14 cellular contexts compared by ENCODE assay signal in genomic region chr19:23436318-23436717, GRCh38. TPM values are rescaled to one million over a fixed set of nuclear protein-coding genes. Genes with fewer than 3 reads are reported as not detected.
DNase-seq lines count a peak whose midpoint lies in the region; ATAC-seq and TF ChIP-seq lines count a peak whose summit lies in the region.
"Had no signal": no experiment of that assay in that cellular context is flagged by ENCODE, and none has a peak within 500 bp of the region (broad histone marks: within the 10 kb centered on the region; RNA-seq: fewer than 3 reads in every experiment).

No MANE protein-coding gene starts in this region.

- ATAC-seq in HG02588 (IDR thresholded peaks at IDR 0.05; ENCODE audit: unreplicated experiment), result no peak
- ATAC-seq in GM18520 (IDR thresholded peaks at IDR 0.05; ENCODE audit: unreplicated experiment), result no peak

- H3K79me1 ChIP-seq in mesenchymal stem cell (replicated peaks; ENCODE audit: low read length, poor library complexity, severe bottlenecking), result no peaks in the 10 kb centered on the region

- WGBS in transverse colon (ENCODE audit: low coverage in 1 of 2), 2 donors, result 78% methylated on average over 4 of the region's 4 CpGs
- WGBS in mesenchymal stem cell, result 83% methylated on average over 3 of the region's 4 CpGs

- no peak overlapping the region for H2AFZ ChIP-seq in mesenchymal stem cell (ENCODE audit: low read depth, low read length)

- no peak overlapping the region for H3K14ac ChIP-seq in mesenchymal stem cell (ENCODE audit: low read length in 2 of 2)

- no peak overlapping the region for H3K4ac ChIP-seq in mesenchymal stem cell (ENCODE audit: low read depth in 1 of 2, low read length in 2 of 2)

- TF ChIP-seq POLR2A in transverse colon (IDR thresholded peaks at IDR 0.05), result no peak

- no peaks in the 10 kb centered on the region for H3K36me3 ChIP-seq in colonic mucosa
- H3K36me3 ChIP-seq in transverse colon, result no peaks in the 10 kb centered on the region
- H3K36me3 ChIP-seq in mesenchymal stem cell (ENCODE audit: control insufficient read depth in 1 of 2, insufficient read depth in 2 of 2, low read depth in 1 of 2, low read length in 2 of 2), result no peaks in the 10 kb centered on the region

- no peak overlapping the region for H2BK15ac ChIP-seq in mesenchymal stem cell (ENCODE audit: low read depth, poor library complexity, severe bottlenecking)

- peak; percentile 23 for DNase-seq in stimulated activated CD4-positive, alpha-beta T cell treated with anti-CD3 and anti-CD28 coated beads, Interleukin-15, amount 100 ng/mL, for 24 hours
- no peak for DNase-seq in stimulated activated CD4-positive, alpha-beta T cell treated with anti-CD3 and anti-CD28 coated beads, Interleukin-1b, Interleukin-23, amount 100 ng/mL, for 48 hours
- DNase-seq in NAMALWA (ENCODE audit: low spot score), result peak; percentile 56
- peak; percentile 27 for DNase-seq in colonic mucosa
- DNase-seq in transverse colon, result no peak
- DNase-seq in mesenchymal stem cell, result no peak
- DNase-seq: activated CD4-positive, alpha-beta T cell treated with anti-CD3 and anti-CD28 coated beads, Interleukin-2, amount 10 ng/mL, durations not matched to agents 24 days and 14 days; activated gamma-delta T cell; NCI-H1105 treated with DMSO at 0.1 percent for 48 hours; NCI-H748 treated with DMSO at 0.1 percent for 48 hours; stimulated activated CD4-positive, alpha-beta T cell treated with anti-CD3 and anti-CD28 coated beads, Interleukin-4, amount 100 ng/mL, for 4 hours; SW 1271 had no signal

- H3K4me3 ChIP-seq in colonic mucosa (no peak overlapping the region), transverse colon (no peak overlapping the region), mesenchymal stem cell (ENCODE audit: insufficient read depth in 1 of 2, low read depth in 1 of 2, low read length in 2 of 2) (no peak overlapping the region)

- no peak for TF ChIP-seq EP300 in transverse colon (IDR thresholded peaks at IDR 0.05; ENCODE audit: low read depth)

- H3K23ac ChIP-seq in mesenchymal stem cell (ENCODE audit: low read length in 2 of 2), result no peak overlapping the region

- H3K9me3 ChIP-seq in colonic mucosa (no peaks in the 10 kb centered on the region), transverse colon (peaks cover 16 to 17% of the 10 kb centered on the region in 2 donors), mesenchymal stem cell (ENCODE audit: control insufficient read depth, low read length) (peaks cover 30% of the 10 kb centered on the region)

- H3K9ac ChIP-seq in colonic mucosa (ENCODE audit: low read depth in 2 of 2, low read length in 2 of 2), result no peak overlapping the region
- no peak overlapping the region for H3K9ac ChIP-seq in mesenchymal stem cell (ENCODE audit: low read length)

- no peak overlapping the region for H3K27ac ChIP-seq in colonic mucosa
- H3K27ac ChIP-seq in transverse colon, result no peak overlapping the region
- no peak overlapping the region for H3K27ac ChIP-seq in mesenchymal stem cell (ENCODE audit: low read length, poor library complexity, severe bottlenecking)

- H4K91ac ChIP-seq in mesenchymal stem cell (ENCODE audit: low read length), result no peak overlapping the region

- TF ChIP-seq CTCF in colonic mucosa (IDR thresholded peaks at IDR 0.05) (no peak), transverse colon (IDR thresholded peaks at IDR 0.05) (peak in 3 of 5 experiments; percentile 18 to 28 (median 20))

- in situ Hi-C loops in transverse colon (cut with MboI; ENCODE audit: low pct_ligation_motif_present in 1 of 4, low pct_unique_long_range_greater_than_20kb in 1 of 4, low sequenced_read_pairs in 3 of 4), result no loop called here

- no peak overlapping the region for H2BK5ac ChIP-seq in mesenchymal stem cell (ENCODE audit: low read depth, low read length, poor library complexity, severe bottlenecking)

- H3K18ac ChIP-seq in mesenchymal stem cell (ENCODE audit: low read depth in 1 of 2, low read length in 2 of 2), result no peak overlapping the region

- intact Hi-C loops in colonic mucosa (cut with DNase I) (no loop called here), transverse colon (cut with DNase I; ENCODE audit: low total_unique reads) (no loop called here)

- no peak overlapping the region for H2BK120ac ChIP-seq in mesenchymal stem cell (ENCODE audit: low read depth, low read length)

- H3K4me2 ChIP-seq in mesenchymal stem cell (ENCODE audit: low read length, poor library complexity, severe bottlenecking), result no peak overlapping the region

- no peak overlapping the region for H4K8ac ChIP-seq in mesenchymal stem cell (ENCODE audit: low read length)

- H2BK12ac ChIP-seq in mesenchymal stem cell (ENCODE audit: low read length in 2 of 2), result no peak overlapping the region

- no peaks in the 10 kb centered on the region for H3K27me3 ChIP-seq in colonic mucosa
- H3K27me3 ChIP-seq in transverse colon, result no peaks in the 10 kb centered on the region
- H3K27me3 ChIP-seq in mesenchymal stem cell (ENCODE audit: control insufficient read depth in 1 of 2, insufficient read depth in 1 of 2, low read length in 2 of 2), result no peaks in the 10 kb centered on the region

- no peak overlapping the region for H2AK5ac ChIP-seq in mesenchymal stem cell (ENCODE audit: low read length, severe bottlenecking)

- no peaks in the 10 kb centered on the region for H3K4me1 ChIP-seq in colonic mucosa
- H3K4me1 ChIP-seq in transverse colon, result no peaks in the 10 kb centered on the region
- no peaks in the 10 kb centered on the region for H3K4me1 ChIP-seq in mesenchymal stem cell (ENCODE audit: control insufficient read depth, insufficient read depth, low read depth, low read length)

RNA-seq across cellular contexts. Expression of gene ZNF91, which starts 41.0 kb away (rescaled TPM):
- total RNA-seq in colonic mucosa (10 to 100 TPM; 70.8 to 80.5 TPM), transverse colon (100 to 1,000 TPM in 3 of 4 donors, 10 to 100 TPM in 1; 93.9 to 236 (median 157) TPM)
- polyA plus RNA-seq in mesenchymal stem cell (2013, experiment 1 of 2), result 7.7 TPM
- 8.2 TPM for polyA plus RNA-seq in mesenchymal stem cell (2013, experiment 2 of 2)

Comparison
In these comparisons a context has a peak if more than half of its experiments do, and no peak if none do; other contexts are left out.
1. DNase-seq: peak in stimulated activated CD4-positive, alpha-beta T cell treated with anti-CD3 and anti-CD28 coated beads, Interleukin-15, amount 100 ng/mL, for 24 hours (single experiment), NAMALWA (single experiment) and colonic mucosa (single experiment); none in stimulated activated CD4-positive, alpha-beta T cell treated with anti-CD3 and anti-CD28 coated beads, Interleukin-1b, Interleukin-23, amount 100 ng/mL, for 48 hours (single experiment), transverse colon (single experiment) and mesenchymal stem cell (single experiment).